1 cellular context compared by ENCODE assay signal in genomic region chr2:168890006-168890782, GRCh38.
TF ChIP-seq lines count a peak whose summit lies in the region.

Gene SPC25 (minus strand): TSS chr2:168890430. CDS start chr2:168889519, 911 bp downstream.

TF ChIP-seq in HepG2, 621 proteins besides CTCF, POLR2A, EP300 and RAD21 (continued from another document and continues in another):
- TF ChIP-seq ZNF687 (CRISPR knock-in tag; IDR thresholded peaks at IDR 0.05) (peak; percentile 82), PLSCR1 (CRISPR knock-in tag; IDR thresholded peaks at IDR 0.05; ENCODE audit: borderline replicate concordance) (no peak), ZNF772 (CRISPR knock-in tag; IDR thresholded peaks at IDR 0.05) (no peak), AHR (CRISPR knock-in tag; IDR thresholded peaks at IDR 0.05) (peak; percentile 83; the same call in 1 of the 2 replicates), TCF7L2 (IDR thresholded peaks at IDR 0.05; ENCODE audit: low read depth, low read length) (no peak), BHLHE40 (IDR thresholded peaks at IDR 0.05; ENCODE audit: low read length) (no peak), CC2D1A (CRISPR knock-in tag; IDR thresholded peaks at IDR 0.05) (no peak), SIN3A (IDR thresholded peaks at IDR 0.05; ENCODE audit: borderline replicate concordance, low read depth, low read length) (peak; percentile 97), ZNF597 (CRISPR knock-in tag; IDR thresholded peaks at IDR 0.05) (no peak), IKZF1 (IDR thresholded peaks at IDR 0.05) (no peak), ATF4 (CRISPR knock-in tag; IDR thresholded peaks at IDR 0.05) (peak in 1 of 2 experiments; percentile 66; a peak in 1 of 4 replicates), ZNF891 (CRISPR knock-in tag; IDR thresholded peaks at IDR 0.05) (peak; percentile 72; the same call in 1 of the 2 replicates), ZBTB7A (CRISPR knock-in tag; IDR thresholded peaks at IDR 0.05) (no peak), SNAI1 (CRISPR knock-in tag; IDR thresholded peaks at IDR 0.05; ENCODE audit: borderline replicate concordance) (no peak), CSRNP2 (CRISPR knock-in tag; conservative IDR thresholded peaks at IDR 0.05; ENCODE audit: low read depth) (no peak), SRSF1 (optimal IDR thresholded peaks at IDR 0.05; ENCODE audit: low read depth, low read length) (peak; percentile 60), ATRX (CRISPR knock-in tag; IDR thresholded peaks at IDR 0.05; ENCODE audit: borderline replicate concordance) (no peak), ZFP41 (CRISPR knock-in tag; IDR thresholded peaks at IDR 0.05; ENCODE audit: borderline replicate concordance) (peak; percentile 83; the same call in 1 of the 2 replicates), ZNF652 (CRISPR knock-in tag; IDR thresholded peaks at IDR 0.05; ENCODE audit: borderline replicate concordance, low read depth) (no peak), MBNL3 (CRISPR knock-in tag; conservative IDR thresholded peaks at IDR 0.05) (no peak), ZNF776 (CRISPR knock-in tag; IDR thresholded peaks at IDR 0.05) (0 out of 2 replicates have a peak, but pooled peaks have one; percentile 18), GTF2F1 (IDR thresholded peaks at IDR 0.05; ENCODE audit: low read length) (no peak; the same call in 1 of the 2 replicates), ZNF850 (CRISPR knock-in tag; conservative IDR thresholded peaks at IDR 0.05) (no peak), GATAD1 (CRISPR knock-in tag; IDR thresholded peaks at IDR 0.05) (peak; percentile 98), U2AF2 (IDR thresholded peaks at IDR 0.05; ENCODE audit: low read depth, low read length) (no peak), ARID5B (CRISPR knock-in tag; IDR thresholded peaks at IDR 0.05) (peak; percentile 32; the same call in 1 of the 2 replicates), ZHX2 (IDR thresholded peaks at IDR 0.05; ENCODE audit: low read depth) (peak; percentile 77; the same call in 1 of the 2 replicates), ZHX2 (CRISPR knock-in tag; IDR thresholded peaks at IDR 0.05; ENCODE audit: borderline replicate concordance) (0 out of 2 replicates have a peak, but pooled peaks have one; percentile 31), RXRB (CRISPR knock-in tag; IDR thresholded peaks at IDR 0.05; ENCODE audit: borderline replicate concordance) (0 out of 2 replicates have a peak, but pooled peaks have one; percentile 26), KLF15 (CRISPR knock-in tag; IDR thresholded peaks at IDR 0.05; ENCODE audit: borderline replicate concordance) (no peak), ATAD3A (CRISPR knock-in tag; IDR thresholded peaks at IDR 0.05) (no peak), ZNF460 (CRISPR knock-in tag; IDR thresholded peaks at IDR 0.05; ENCODE audit: borderline replicate concordance) (no peak)
